ENCODE assay signal across 8 cellular contexts in genomic region chr9:129885670-129886106, GRCh38. TPM values are rescaled to one million over a fixed set of nuclear protein-coding genes. Genes with fewer than 3 reads are reported as not detected.
DNase-seq lines count a peak whose midpoint lies in the region; ATAC-seq and TF ChIP-seq lines count a peak whose summit lies in the region.

No MANE protein-coding gene starts in this region.

- peaks cover 62% of the 10 kb centered on the region for H3K4me1 ChIP-seq in CD8-positive, alpha-beta T cell (ENCODE audit: insufficient read depth, low read length)
- H3K4me1 ChIP-seq in Loucy (ENCODE audit: insufficient read depth, low read length, poor library complexity, severe bottlenecking): peaks cover 51% of the 10 kb centered on the region
- peaks cover 0 to 33% (median 32%) of the 10 kb centered on the region in 4 donors for H3K4me1 ChIP-seq in tibial artery

- peaks cover 12% of the 10 kb centered on the region for H3K36me3 ChIP-seq in CD8-positive, alpha-beta T cell (ENCODE audit: insufficient read depth, low read length)
- H3K36me3 ChIP-seq in Loucy (ENCODE audit: insufficient read depth, low read length) (peaks cover 8% of the 10 kb centered on the region; the same call in 1 of the 2 replicates), tibial artery (peaks cover 6 to 39% (median 25%) of the 10 kb centered on the region in 3 donors)

- no peaks in the 10 kb centered on the region for H3K9me3 ChIP-seq in CD8-positive, alpha-beta T cell (ENCODE audit: low read length)
- H3K9me3 ChIP-seq in Loucy (ENCODE audit: insufficient read depth, low read depth, low read length) (no peaks in the 10 kb centered on the region), tibial artery (no peaks in the 10 kb centered on the region)

- intact Hi-C loops in CD8-positive, alpha-beta T cell (cut with DNase I, micrococcal nuclease): loop anchor here (1.0 to 5.0 kb wide), 10 partner anchors 9 to 352 kb away; partner anchors contain the start of genes FNBP1 (in 1 of the 2) and TOR1B (in 1 of the 2)
- intact Hi-C loops in cardiac septum (cut with DNase I) (loop anchor here (2.0 to 5.0 kb wide), 4 partner anchors 77 to 352 kb away; partner anchors contain the start of gene FNBP1), tibial artery (cut with DNase I; ENCODE audit: low total_unique reads) (loop anchor here (2.0 to 10.0 kb wide), 3 partner anchors 59 to 172 kb away; partner anchors contain the start of gene FNBP1)

- no peaks in the 10 kb centered on the region for H3K9me3 Mint-ChIP-seq in CD8-positive, alpha-beta T cell

- peaks cover 38% of the 10 kb centered on the region for H3K79me2 ChIP-seq in Loucy (ENCODE audit: insufficient read depth, low read length)

- H3K4me3 Mint-ChIP-seq in CD8-positive, alpha-beta T cell: peak overlapping the region; percentile 89

- peak; percentile 79 to 94 (median 89) for DNase-seq in CD8-positive, alpha-beta T cell
- DNase-seq in SW 1271 (lab: John Stamatoyannopoulos, UW) (peak; percentile 59 to 84), cardiac septum (ENCODE audit: low spot score) (peak; percentile 97), pons (ENCODE audit: low spot score) (peak; percentile 81), tibial artery (peak; percentile 91 to 96)
- peak; percentile 85 for DNase-seq in activated naive CD8-positive, alpha-beta T cell treated with anti-CD3 and anti-CD28 coated beads, Interleukin-2, amount 50 U/mL, for 16 hours (ENCODE audit: low read depth, low spot score)

- H3K4me1 Mint-ChIP-seq in CD8-positive, alpha-beta T cell (ENCODE audit: low read depth): peaks cover 68% of the 10 kb centered on the region

- TF ChIP-seq CTCF in CD8-positive, alpha-beta T cell (IDR thresholded peaks at IDR 0.05): peak; percentile 81
- TF ChIP-seq CTCF in Loucy (conservative IDR thresholded peaks at IDR 0.05; ENCODE audit: low read length) (peak; percentile 59), tibial artery (IDR thresholded peaks at IDR 0.05) (peak; percentile 98 to 99)

- peak overlapping the region; percentile 92 for H3K4me2 ChIP-seq in Loucy (ENCODE audit: low read depth, low read length, poor library complexity, severe bottlenecking)

- CTCF ChIA-PET in CD8-positive, alpha-beta T cell (lab: Charles Lee): interaction anchor here (0.7 to 3.5 kb wide), 24 partner anchors 9 to 182 kb away, joined by 3 to 24 read pairs (median 4); partner anchors contain the start of genes C9orf78, FNBP1 and USP20

- peak overlapping the region; percentile 100 for H3K9ac ChIP-seq in Loucy (ENCODE audit: low read depth, low read length, poor library complexity, severe bottlenecking)

- H4K20me1 ChIP-seq in Loucy (ENCODE audit: insufficient read depth, low read length, poor library complexity, severe bottlenecking): no peaks in the 10 kb centered on the region

- H2AFZ ChIP-seq in Loucy (ENCODE audit: low read length): no peak overlapping the region

- H3K36me3 Mint-ChIP-seq in CD8-positive, alpha-beta T cell: peaks cover 38% of the 10 kb centered on the region

- H3F3A ChIP-seq in Loucy (ENCODE audit: low read depth): peaks cover 3% of the 10 kb centered on the region; the same call in 1 of the 2 replicates

- POLR2A ChIA-PET in CD8-positive, alpha-beta T cell (lab: Charles Lee): interaction anchor here (0.9 to 5.7 kb wide), 13 partner anchors 10 to 168 kb away, joined by 3 to 49 read pairs (median 11); partner anchors contain the start of genes C9orf78, FNBP1, GPR107 and USP20

- ATAC-seq in CD8-positive, alpha-beta T cell: peak; percentile 20
- peak; percentile 25 for ATAC-seq in GM21447 (IDR thresholded peaks at IDR 0.05; ENCODE audit: unreplicated experiment)

- no peaks in the 10 kb centered on the region for H3K9me2 ChIP-seq in Loucy (replicated peaks; ENCODE audit: low read depth, low read length)

- no peaks in the 10 kb centered on the region for H3K27me3 Mint-ChIP-seq in CD8-positive, alpha-beta T cell (ENCODE audit: low read depth)

- peak overlapping the region; percentile 100 for H3K27ac Mint-ChIP-seq in CD8-positive, alpha-beta T cell

- H3K27ac ChIP-seq in CD8-positive, alpha-beta T cell (ENCODE audit: low read depth, low read length): peak overlapping the region; percentile 98
- peak overlapping the region; percentile 73 to 85 for H3K27ac ChIP-seq in tibial artery

- no peaks in the 10 kb centered on the region for H3K27me3 ChIP-seq in CD8-positive, alpha-beta T cell (ENCODE audit: insufficient read depth, low read length)
- H3K27me3 ChIP-seq in Loucy (ENCODE audit: insufficient read depth, low read length, poor library complexity, severe bottlenecking): no peaks in the 10 kb centered on the region
- no peaks in the 10 kb centered on the region for H3K27me3 ChIP-seq in tibial artery

- peak overlapping the region; percentile 92 for H3K4me3 ChIP-seq in CD8-positive, alpha-beta T cell (ENCODE audit: low read depth, low read length)
- H3K4me3 ChIP-seq in Loucy (ENCODE audit: low read length, poor library complexity, severe bottlenecking): peak overlapping the region; percentile 99
- peak overlapping the region; percentile 40 to 46 for H3K4me3 ChIP-seq in tibial artery

RNA-seq across cellular contexts. Expression of gene USP20, which starts 50.4 kb away (rescaled TPM):
- total RNA-seq in CD8-positive, alpha-beta T cell: 10 to 100 TPM; 83.5 to 91.0 TPM
- total RNA-seq in cardiac septum: 16.0 TPM

RNA-seq across cellular contexts. Expression of gene C9orf78, which starts 50.6 kb away (rescaled TPM):
- 100 to 1,000 TPM; 176 to 190 TPM for total RNA-seq in CD8-positive, alpha-beta T cell
- total RNA-seq in cardiac septum: 30.7 TPM

Comparison
In these comparisons a context has a peak if more than half of its experiments do, and no peak if none do; other contexts are left out.
1. Peak in every context shown above with its lines: DNase-seq, ATAC-seq, H3K4me3 ChIP-seq and H3K27ac ChIP-seq.
2. H3K4me3 ChIP-seq: peak in every context shown above with its lines; median percentile 99 in Loucy; 92 in CD8-positive, alpha-beta T cell; 43 in tibial artery.